In genomic region chr5:56532411-56532935, GRCh38 we compare ENCODE assay signal across 21 cellular contexts.
"Had no signal": no experiment of that assay in that cellular context is flagged by ENCODE, and none has a peak within 500 bp of the region (broad histone marks: within the 10 kb centered on the region; RNA-seq: fewer than 3 reads in every experiment).

No MANE protein-coding gene starts in this region.

- H3K27me3 Mint-ChIP-seq: activated naive CD8-positive, alpha-beta T cell; central memory CD8-positive, alpha-beta T cell had no signal

- H3K27ac Mint-ChIP-seq: activated naive CD8-positive, alpha-beta T cell; activated T-helper 2 cell treated with anti-CD3 and anti-CD28 coated beads, Interferon-gamma antibody, Interleukin-2, Interleukin-4, amounts not matched to agents 10 μg/mL and 5 μg/mL and 100 μg/mL, durations not matched to agents 14 hours and 24 hours and 36 hours; immature natural killer cell had no signal

- H3K9me3 ChIP-seq: colonic mucosa, esophagus squamous epithelium, heart right ventricle, left ventricle myocardium inferior had no signal

- H3K27ac ChIP-seq: colonic mucosa, dorsolateral prefrontal cortex, heart right ventricle, left ventricle myocardium inferior, SK-N-MC, VCaP had no signal

- H3K4me3 Mint-ChIP-seq: activated naive CD8-positive, alpha-beta T cell; activated T-cell treated with anti-CD3 and anti-CD28 coated beads, Interleukin-2, amount 50 U/mL, for 4 hours; central memory CD8-positive, alpha-beta T cell; immature natural killer cell had no signal

- H3K4me3 ChIP-seq: colonic mucosa, dorsolateral prefrontal cortex, esophagus squamous epithelium, heart right ventricle, left ventricle myocardium inferior, SK-N-MC had no signal

- H3K36me3 Mint-ChIP-seq: activated naive CD8-positive, alpha-beta T cell; immature natural killer cell had no signal

- H3K4me1 ChIP-seq: colonic mucosa, left ventricle myocardium inferior had no signal

- H3K9me3 Mint-ChIP-seq: activated T-cell treated with anti-CD3 and anti-CD28 coated beads, Interleukin-2, amount 50 U/mL, for 4 hours; activated T-helper 2 cell treated with anti-CD3 and anti-CD28 coated beads, Interferon-gamma antibody, Interleukin-2, Interleukin-4, amounts not matched to agents 10 μg/mL and 5 μg/mL and 100 μg/mL, durations not matched to agents 14 hours and 24 hours and 36 hours; central memory CD8-positive, alpha-beta T cell had no signal

- H3K4me1 Mint-ChIP-seq: central memory CD8-positive, alpha-beta T cell; immature natural killer cell had no signal

- DNase-seq: activated CD4-positive, alpha-beta T cell treated with anti-CD3 and anti-CD28 coated beads for 1 hour; activated CD4-positive, alpha-beta T cell treated with anti-CD3 and anti-CD28 coated beads, Interleukin-2, amount 50 U/mL, for 4 hours; activated CD8-positive, alpha-beta memory T cell treated with anti-CD3 and anti-CD28 coated beads for 24 hours; activated CD8-positive, alpha-beta memory T cell treated with anti-CD3 and anti-CD28 coated beads, Interleukin-2, amount 50 U/mL, for 4 hours; activated naive CD4-positive, alpha-beta T cell; activated T-cell treated with anti-CD3 and anti-CD28 coated beads, Interleukin-2, amount 50 U/mL, for 4 hours; colonic mucosa; dorsolateral prefrontal cortex; esophagus squamous epithelium; heart right ventricle; immature natural killer cell; left ventricle myocardium inferior; occipital lobe; posterior cingulate gyrus; stimulated activated CD4-positive, alpha-beta T cell treated with anti-CD3 and anti-CD28 coated beads, Interleukin-4, amount 100 ng/mL, for 24 hours; stimulated activated naive CD8-positive, alpha-beta T cell treated with anti-CD3 and anti-CD28 coated beads, Interleukin-15, Interleukin-2, amounts not matched to agents 100 U/mL and 50 U/mL, for 24 hours had no signal

- H3K27me3 ChIP-seq: colonic mucosa, esophagus squamous epithelium, heart right ventricle had no signal

- H3K36me3 ChIP-seq: colonic mucosa, esophagus squamous epithelium, heart right ventricle, left ventricle myocardium inferior had no signal
